25 cellular contexts compared by ENCODE assay signal in genomic region chr22:32745996-32746322, GRCh38. TPM values are rescaled to one million over a fixed set of nuclear protein-coding genes. Genes with fewer than 3 reads are reported as not detected.
DNase-seq lines count a peak whose midpoint lies in the region; ATAC-seq and TF ChIP-seq lines count a peak whose summit lies in the region.
"Had no signal": no experiment of that assay in that cellular context is flagged by ENCODE, and none has a peak within 500 bp of the region (broad histone marks: within the 10 kb centered on the region; RNA-seq: fewer than 3 reads in every experiment).

No MANE protein-coding gene starts in this region.

- H3K4me3 ChIP-seq in heart right ventricle (no peak overlapping the region), upper lobe of right lung (no peak overlapping the region)
- H3K4me3 ChIP-seq: prostate gland, SJCRH30, skin epidermis had no signal

- peaks cover 3 to 31% (median 27%) of the 10 kb centered on the region in 9 donors for H3K4me1 ChIP-seq in heart right ventricle
- H3K4me1 ChIP-seq in upper lobe of right lung, result peaks cover 6% of the 10 kb centered on the region
- H3K4me1 ChIP-seq: prostate gland, SJCRH30 had no signal

- ATAC-seq in heart right ventricle, result no peak
- no peak for ATAC-seq in upper lobe of right lung
- no peak for ATAC-seq in HG02852 (IDR thresholded peaks at IDR 0.05; ENCODE audit: unreplicated experiment)
- no peak for ATAC-seq in HG02870 (IDR thresholded peaks at IDR 0.05; ENCODE audit: unreplicated experiment)
- ATAC-seq: HepG2; stimulated activated effector memory CD8-positive, alpha-beta T cell treated with anti-CD3 and anti-CD28 coated beads, Interleukin-12 subunit alpha, Interleukin-12 subunit beta, amount 100 ng/mL, for 72 hours; T-cell had no signal

- H3K27me3 Mint-ChIP-seq in mesothelial cell of epicardium (ENCODE audit: low read depth), result no peaks in the 10 kb centered on the region

- H3K27ac ChIP-seq in heart right ventricle (peak overlapping the region in 9 of 10 donors; percentile 20 to 79 (median 58)), epithelial cell of prostate (peak overlapping the region; percentile 69), upper lobe of right lung (peak overlapping the region; percentile 55)
- H3K27ac ChIP-seq: SJCRH30 had no signal

- no peaks in the 10 kb centered on the region for H3K9me3 ChIP-seq in heart right ventricle
- no peaks in the 10 kb centered on the region for H3K9me3 ChIP-seq in upper lobe of right lung
- H3K9me3 ChIP-seq: prostate gland, SJCRH30 had no signal

- 90 to 91% methylated on average over 3 of the region's 3 CpGs for WGBS in heart right ventricle, 2 donors

- DNase-seq in heart right ventricle (no peak), cardiac septum (ENCODE audit: low spot score) (no peak), epithelial cell of prostate (ENCODE audit: low read depth, low spot score) (no peak), mesothelial cell of epicardium (ENCODE audit: low spot score in 2 of 2, unreplicated experiment in 2 of 2) (no peak), upper lobe of right lung (no peak), activated gamma-delta T cell treated with Interleukin-2 at 50 U/mL for 16 hours (no peak)
- DNase-seq: 8988T; activated CD8-positive, alpha-beta memory T cell treated with anti-CD3 and anti-CD28 coated beads for 24 hours; activated naive CD4-positive, alpha-beta T cell treated with Interleukin-2 at 50 U/mL for 16 hours; activated T-cell treated with anti-CD3 and anti-CD28 coated beads, Interleukin-2, amount 50 U/mL, for 24 hours; DMS79; erythroblast; NCI-H1092 treated with DMSO at 0.1 percent for 48 hours; NCI-H2029; NCI-H345; OCI-M1; SJCRH30; stimulated activated CD4-positive, alpha-beta T cell treated with anti-CD3 and anti-CD28 coated beads, Interleukin-2, amount 100 ng/mL, for 24 hours; T-cell had no signal

- peaks cover 17% of the 10 kb centered on the region for H3K4me1 Mint-ChIP-seq in mesothelial cell of epicardium
- H3K4me1 Mint-ChIP-seq: stimulated activated effector memory CD8-positive, alpha-beta T cell treated with anti-CD3 and anti-CD28 coated beads, Interleukin-12 subunit alpha, Interleukin-12 subunit beta, amount 100 ng/mL, for 72 hours; T-cell had no signal

- TF ChIP-seq CTCF in heart right ventricle (IDR thresholded peaks at IDR 0.05) (no peak), mesothelial cell of epicardium (IDR thresholded peaks at IDR 0.05; ENCODE audit: unreplicated experiment) (no peak), upper lobe of right lung (IDR thresholded peaks at IDR 0.05) (no peak)

- H3K27ac Mint-ChIP-seq in mesothelial cell of epicardium, result peak overlapping the region; percentile 80
- H3K27ac Mint-ChIP-seq: activated T-cell treated with anti-CD3 and anti-CD28 coated beads, Interleukin-2, amount 50 U/mL, for 24 hours; stimulated activated effector memory CD8-positive, alpha-beta T cell treated with anti-CD3 and anti-CD28 coated beads, Interleukin-12 subunit alpha, Interleukin-12 subunit beta, amount 100 ng/mL, for 72 hours; T-cell had no signal

- H3K36me3 ChIP-seq in heart right ventricle, result no peaks in the 10 kb centered on the region
- H3K36me3 ChIP-seq in upper lobe of right lung, result no peaks in the 10 kb centered on the region
- H3K36me3 ChIP-seq: prostate gland, SJCRH30 had no signal

- H3K36me3 Mint-ChIP-seq in mesothelial cell of epicardium, result no peaks in the 10 kb centered on the region
- H3K36me3 Mint-ChIP-seq: stimulated activated effector memory CD8-positive, alpha-beta T cell treated with anti-CD3 and anti-CD28 coated beads, Interleukin-12 subunit alpha, Interleukin-12 subunit beta, amount 100 ng/mL, for 72 hours; T-cell had no signal

- H3K9me3 Mint-ChIP-seq in mesothelial cell of epicardium, result no peaks in the 10 kb centered on the region
- H3K9me3 Mint-ChIP-seq: activated T-cell treated with anti-CD3 and anti-CD28 coated beads, Interleukin-2, amount 50 U/mL, for 24 hours; stimulated activated effector memory CD8-positive, alpha-beta T cell treated with anti-CD3 and anti-CD28 coated beads, Interleukin-12 subunit alpha, Interleukin-12 subunit beta, amount 100 ng/mL, for 72 hours; T-cell had no signal

- H3K27me3 ChIP-seq in heart right ventricle (no peaks in the 10 kb centered on the region), upper lobe of right lung (no peaks in the 10 kb centered on the region)

- intact Hi-C loops in heart right ventricle (cut with DNase I) (loop anchor here in 1 of 10 donors (5.0 kb wide), 1 partner anchor 44 kb away; no protein-coding TSS in a partner anchor), cardiac septum (cut with DNase I) (no loop called here), upper lobe of right lung (cut with DNase I) (no loop called here)

- no peak overlapping the region for H3K4me3 Mint-ChIP-seq in mesothelial cell of epicardium
- H3K4me3 Mint-ChIP-seq: activated T-cell treated with anti-CD3 and anti-CD28 coated beads, Interleukin-2, amount 50 U/mL, for 24 hours; stimulated activated effector memory CD8-positive, alpha-beta T cell treated with anti-CD3 and anti-CD28 coated beads, Interleukin-12 subunit alpha, Interleukin-12 subunit beta, amount 100 ng/mL, for 72 hours; T-cell had no signal

RNA-seq across cellular contexts. Expression of gene TIMP3, which starts 55.5 kb away (rescaled TPM):
- total RNA-seq in heart right ventricle (100 to 1,000 TPM in 9 of 10 donors, 10 to 100 TPM in 1; 91.9 to 380 (median 166) TPM), cardiac septum (116 TPM), mesothelial cell of epicardium (65.9 to 68.2 TPM (median 67.2 TPM) in 3 replicates), upper lobe of right lung (749 TPM)
- polyA plus RNA-seq in heart right ventricle, result 100 to 1,000 TPM; 134 to 173 TPM
